Comparison of ENCODE assay signal across 19 cellular contexts in genomic region chr1:40628903-40629292, GRCh38. TPM values are rescaled to one million over a fixed set of nuclear protein-coding genes. Genes with fewer than 3 reads are reported as not detected.
DNase-seq lines count a peak whose midpoint lies in the region; ATAC-seq lines count a peak whose summit lies in the region.
"Had no signal": no experiment of that assay in that cellular context is flagged by ENCODE, and none has a peak within 500 bp of the region (broad histone marks: within the 10 kb centered on the region; RNA-seq: fewer than 3 reads in every experiment).

No MANE protein-coding gene starts in this region.

- CTCF ChIA-PET in activated CD4-positive, alpha-beta T cell treated with anti-CD3 and anti-CD28 coated beads, Interleukin-2, amount 10 ng/mL, durations not matched to agents 7 days and 5 days (lab: Charles Lee), result interaction anchor here (0.5 to 1.6 kb wide), 4 partner anchors 21 to 238 kb away, joined by 3 to 4 read pairs (median 4); no protein-coding TSS in a partner anchor

- no peaks in the 10 kb centered on the region for H3K79me1 ChIP-seq in trophoblast cell (ENCODE audit: low read length)

- H2BK12ac ChIP-seq in trophoblast cell (ENCODE audit: low read length), result no peak overlapping the region

- H3K4me2 ChIP-seq in trophoblast cell (ENCODE audit: low read length), result no peak overlapping the region
- H3K4me2 ChIP-seq: SK-N-SH had no signal

- no peak overlapping the region for H4K91ac ChIP-seq in trophoblast cell (ENCODE audit: low read depth, low read length)

- no peak overlapping the region for H3K4me3 ChIP-seq in trophoblast cell (ENCODE audit: low read depth, low read length)
- H3K4me3 ChIP-seq: ascending aorta, pancreas, Peyer's patch, thyroid gland had no signal

- H3K9me3 Mint-ChIP-seq in activated CD4-positive, alpha-beta T cell treated with anti-CD3 and anti-CD28 coated beads, Interleukin-2, amount 10 ng/mL, durations not matched to agents 7 days and 5 days, result no peaks in the 10 kb centered on the region
- H3K9me3 Mint-ChIP-seq in central memory CD8-positive, alpha-beta T cell, result no peaks in the 10 kb centered on the region

- H4K12ac ChIP-seq in trophoblast cell (ENCODE audit: low read depth, low read length), result no peak overlapping the region

- H2AK5ac ChIP-seq in trophoblast cell (ENCODE audit: low read length), result no peak overlapping the region

- no peak overlapping the region for H3K4ac ChIP-seq in trophoblast cell (ENCODE audit: low read depth, low read length)

- peaks cover 0 to 2% of the 10 kb centered on the region in 2 experiments for H3K4me1 ChIP-seq in trophoblast cell (ENCODE audit: control insufficient read depth in 1 of 2, insufficient read depth in 2 of 2, low read length in 2 of 2)

- no peak overlapping the region for H3K9ac ChIP-seq in trophoblast cell (ENCODE audit: low read length)
- H3K9ac ChIP-seq: SK-N-SH had no signal

- no peaks in the 10 kb centered on the region for H3K27me3 ChIP-seq in trophoblast cell (ENCODE audit: insufficient read depth, low read length)
- H3K27me3 ChIP-seq: ascending aorta, pancreas, Peyer's patch, thyroid gland had no signal

- peak overlapping the region; percentile 76 for H3K27ac Mint-ChIP-seq in activated CD4-positive, alpha-beta T cell treated with anti-CD3 and anti-CD28 coated beads, Interleukin-2, amount 10 ng/mL, durations not matched to agents 7 days and 5 days
- peak overlapping the region; percentile 72 for H3K27ac Mint-ChIP-seq in central memory CD8-positive, alpha-beta T cell (ENCODE audit: low read depth)

- H4K8ac ChIP-seq in trophoblast cell (ENCODE audit: low read depth, low read length), result no peak overlapping the region

- peak; percentile 5 for DNase-seq in activated CD4-positive, alpha-beta T cell treated with anti-CD3 and anti-CD28 coated beads, Interleukin-2, amount 10 ng/mL, durations not matched to agents 7 days and 5 days
- no peak for DNase-seq in activated CD4-positive, alpha-beta T cell treated with anti-CD3 and anti-CD28 coated beads for 1 hour
- DNase-seq in central memory CD8-positive, alpha-beta T cell (ENCODE audit: low spot score in 2 of 2), result no peak
- peak; percentile 47 to 65 for DNase-seq in trophoblast cell
- DNase-seq in A172 (ENCODE audit: low spot score), result no peak
- no peak for DNase-seq in GDM1 (lab: John Stamatoyannopoulos, UW)
- no peak for DNase-seq in DMS153 (lab: John Stamatoyannopoulos, UW)
- DNase-seq: DMS79 treated with DMSO at 0.1 percent for 48 hours, foreskin melanocyte, NCI-H2171 treated with DMSO at 0.1 percent for 48 hours, pancreas, SK-N-SH, thyroid gland had no signal

- no CpG with 5 or more reads among the region's 2 CpGs for WGBS in trophoblast cell (ENCODE audit: extremely low coverage, insufficient coverage, insufficient read length)

- no peaks in the 10 kb centered on the region for H3K79me2 ChIP-seq in trophoblast cell (ENCODE audit: control insufficient read depth, insufficient read depth, low read length, poor library complexity)

- H2BK120ac ChIP-seq in trophoblast cell (ENCODE audit: insufficient read depth, low read length, poor library complexity), result no peak overlapping the region

- no peaks in the 10 kb centered on the region for H3K36me3 ChIP-seq in KOPT-K1 (ENCODE audit: insufficient read depth, low read length)
- H3K36me3 ChIP-seq in trophoblast cell (ENCODE audit: control insufficient read depth in 1 of 2, insufficient read depth in 2 of 2, low read length in 2 of 2), result no peaks in the 10 kb centered on the region
- H3K36me3 ChIP-seq: pancreas, Peyer's patch, thyroid gland had no signal

- H3K4me1 Mint-ChIP-seq in activated CD4-positive, alpha-beta T cell treated with anti-CD3 and anti-CD28 coated beads, Interleukin-2, amount 10 ng/mL, durations not matched to agents 7 days and 5 days, result peaks cover 28% of the 10 kb centered on the region
- peaks cover 29% of the 10 kb centered on the region for H3K4me1 Mint-ChIP-seq in central memory CD8-positive, alpha-beta T cell

- no peak overlapping the region for H3K18ac ChIP-seq in trophoblast cell (ENCODE audit: low read length)

- H3K27me3 Mint-ChIP-seq in activated CD4-positive, alpha-beta T cell treated with anti-CD3 and anti-CD28 coated beads, Interleukin-2, amount 10 ng/mL, durations not matched to agents 7 days and 5 days, result no peaks in the 10 kb centered on the region
- no peaks in the 10 kb centered on the region for H3K27me3 Mint-ChIP-seq in central memory CD8-positive, alpha-beta T cell

- H3K27ac ChIP-seq in KOPT-K1 (ENCODE audit: low read depth, low read length, poor library complexity, severe bottlenecking) (peak overlapping the region; percentile 80), trophoblast cell (ENCODE audit: low read depth, low read length) (no peak overlapping the region)
- H3K27ac ChIP-seq: ascending aorta, C4-2B, pancreas, thyroid gland had no signal

- no peak overlapping the region for H3K23ac ChIP-seq in trophoblast cell (ENCODE audit: low read length)

- peaks cover 3% of the 10 kb centered on the region for H3K36me3 Mint-ChIP-seq in activated CD4-positive, alpha-beta T cell treated with anti-CD3 and anti-CD28 coated beads, Interleukin-2, amount 10 ng/mL, durations not matched to agents 7 days and 5 days (ENCODE audit: low read depth)
- H3K36me3 Mint-ChIP-seq in central memory CD8-positive, alpha-beta T cell (ENCODE audit: insufficient read depth), result peaks cover 6% of the 10 kb centered on the region

- ATAC-seq in central memory CD8-positive, alpha-beta T cell (replicated peaks; ENCODE audit: extremely low read depth, poor library complexity, severe bottlenecking), result no peak
- ATAC-seq: HCT116, left lobe of liver, pancreas had no signal

- no peak overlapping the region for H2BK5ac ChIP-seq in trophoblast cell (ENCODE audit: low read depth, low read length, poor library complexity)

- H3K9me3 ChIP-seq in KOPT-K1 (ENCODE audit: insufficient read depth, low read length, poor library complexity, severe bottlenecking), result no peaks in the 10 kb centered on the region
- H3K9me3 ChIP-seq in trophoblast cell (ENCODE audit: insufficient read depth, low read depth, low read length), result no peaks in the 10 kb centered on the region
- H3K9me3 ChIP-seq: ascending aorta, pancreas, Peyer's patch, SK-N-SH, thyroid gland had no signal

- H3K4me3 Mint-ChIP-seq in activated CD4-positive, alpha-beta T cell treated with anti-CD3 and anti-CD28 coated beads, Interleukin-2, amount 10 ng/mL, durations not matched to agents 7 days and 5 days, result no peak overlapping the region
- H3K4me3 Mint-ChIP-seq in central memory CD8-positive, alpha-beta T cell, result no peak overlapping the region

- POLR2A ChIA-PET in activated CD4-positive, alpha-beta T cell treated with anti-CD3 and anti-CD28 coated beads, Interleukin-2, amount 10 ng/mL, durations not matched to agents 7 days and 5 days (lab: Charles Lee), result no interaction called here

- H2AFZ ChIP-seq in trophoblast cell (ENCODE audit: insufficient read depth, low read length, poor library complexity), result no peak overlapping the region

- H3K14ac ChIP-seq in trophoblast cell (ENCODE audit: low read length), result no peak overlapping the region

RNA-seq across cellular contexts. Expression of gene RIMS3, which starts 36.6 kb away (rescaled TPM):
- total RNA-seq in activated CD4-positive, alpha-beta T cell treated with anti-CD3 and anti-CD28 coated beads, Interleukin-2, amount 10 ng/mL, durations not matched to agents 7 days and 5 days, result 1 to 10 TPM; 4.0 to 5.4 TPM
- 1.0 and 1.1 TPM in 2 replicates for polyA plus RNA-seq in trophoblast cell (2013)
- 3.1 and 3.6 TPM in 2 replicates for total RNA-seq in A172 (2014; rRNA removed; shearing (Covaris generic))

Comparison
In these comparisons a context has a peak if more than half of its experiments do, and no peak if none do; other contexts are left out.
1. DNase-seq: peak in activated CD4-positive, alpha-beta T cell treated with anti-CD3 and anti-CD28 coated beads, Interleukin-2, amount 10 ng/mL, durations not matched to agents 7 days and 5 days (single experiment) and trophoblast cell (2 of 2); none in activated CD4-positive, alpha-beta T cell treated with anti-CD3 and anti-CD28 coated beads for 1 hour (single experiment), central memory CD8-positive, alpha-beta T cell (0 of 2), A172 (single experiment), GDM1 (single experiment) and DMS153 (single experiment).